ENCODE assay signal across 21 cellular contexts in the genomic region with DNA sequence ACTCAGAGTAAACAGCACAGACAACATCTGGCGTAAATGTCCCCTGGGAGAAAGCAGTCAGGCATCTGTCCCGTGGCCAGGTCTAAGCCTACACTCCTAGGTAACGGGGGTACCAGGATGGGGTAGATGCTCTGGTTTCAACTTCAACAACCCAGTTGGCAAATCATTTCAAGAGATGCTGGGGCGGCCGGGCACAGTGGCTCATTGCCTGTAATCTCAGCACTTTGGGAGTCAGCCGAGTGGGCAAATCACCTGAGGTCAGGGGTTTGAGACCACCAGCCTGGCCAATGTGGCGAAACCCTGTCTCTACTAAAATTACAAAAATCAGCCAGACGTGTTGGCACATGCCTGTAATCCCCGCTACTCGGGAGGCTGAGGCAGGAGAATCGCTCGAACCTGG. TPM values are rescaled to one million over a fixed set of nuclear protein-coding genes. Genes with fewer than 3 reads are reported as not detected.
DNase-seq lines count a peak whose midpoint lies in the region; ATAC-seq and TF ChIP-seq lines count a peak whose summit lies in the region.
"Had no signal": no experiment of that assay in that cellular context is flagged by ENCODE, and none has a peak within 500 bp of the region (broad histone marks: within the 10 kb centered on the region; RNA-seq: fewer than 3 reads in every experiment).

No MANE protein-coding gene starts in this region.

- H3K27me3 ChIP-seq in spleen (replicated peaks in 1 of 7) = no peaks in the 10 kb centered on the region

- H3K4me1 ChIP-seq in spleen = peaks cover 45 to 100% (median 95%) of the 10 kb centered on the region in 6 donors

- no peaks in the 10 kb centered on the region for H3K9me3 Mint-ChIP-seq in activated naive CD4-positive, alpha-beta T cell treated with anti-CD3 and anti-CD28 coated beads, Interleukin-2, amount 50 U/mL, for 24 hours
- H3K9me3 Mint-ChIP-seq in IgD-negative memory B cell = no peaks in the 10 kb centered on the region
- H3K9me3 Mint-ChIP-seq in activated CD8-positive, alpha-beta T cell treated with anti-CD3 and anti-CD28 coated beads, Interleukin-2, amount 10 ng/mL, durations not matched to agents 7 days and 5 days (ENCODE audit: insufficient read depth) = no peaks in the 10 kb centered on the region
- H3K9me3 Mint-ChIP-seq: activated naive CD4-positive, alpha-beta T cell treated with anti-CD3 and anti-CD28 coated beads, Interleukin-2, amount 50 U/mL, for 72 hours; WTC11 had no signal

- peak overlapping the region in 2 of 8 donors; percentile 26 to 47 for H3K27ac ChIP-seq in spleen
- H3K27ac ChIP-seq: C4-2B, thoracic aorta had no signal

- POLR2A ChIA-PET in activated CD8-positive, alpha-beta T cell treated with anti-CD3 and anti-CD28 coated beads, Interleukin-2, amount 10 ng/mL, durations not matched to agents 7 days and 5 days (lab: Charles Lee) = no interaction called here

- CTCF ChIA-PET in activated CD8-positive, alpha-beta T cell treated with anti-CD3 and anti-CD28 coated beads, Interleukin-2, amount 10 ng/mL, durations not matched to agents 7 days and 5 days (lab: Charles Lee) = no interaction called here

- TF ChIP-seq CTCF in spleen (IDR thresholded peaks at IDR 0.05 in 8 of 11, conservative IDR thresholded peaks at IDR 0.05 in 3 of 11) = no peak

- TF ChIP-seq POLR2A in spleen (IDR thresholded peaks at IDR 0.05) = no peak

- no peak for ATAC-seq in activated CD8-positive, alpha-beta T cell treated with anti-CD3 and anti-CD28 coated beads, Interleukin-2, amount 10 ng/mL, durations not matched to agents 7 days and 5 days
- ATAC-seq: activated naive CD4-positive, alpha-beta T cell treated with anti-CD3 and anti-CD28 coated beads, Interleukin-2, amount 50 U/mL, for 72 hours; HCT116; stimulated activated naive CD8-positive, alpha-beta T cell treated with anti-CD3 and anti-CD28 coated beads, Interleukin-15, Interleukin-2, amounts not matched to agents 100 U/mL and 50 U/mL, for 24 hours; WTC11 had no signal

- no peaks in the 10 kb centered on the region for H3K9me3 ChIP-seq in spleen
- H3K9me3 ChIP-seq: thoracic aorta had no signal

- no peak overlapping the region for H3K27ac Mint-ChIP-seq in activated naive CD4-positive, alpha-beta T cell treated with anti-CD3 and anti-CD28 coated beads, Interleukin-2, amount 50 U/mL, for 24 hours
- H3K27ac Mint-ChIP-seq in IgD-negative memory B cell = peak overlapping the region in 2 of 3 donors; percentile 84 to 93
- H3K27ac Mint-ChIP-seq in activated CD8-positive, alpha-beta T cell treated with anti-CD3 and anti-CD28 coated beads, Interleukin-2, amount 10 ng/mL, durations not matched to agents 7 days and 5 days = peak overlapping the region; percentile 32
- H3K27ac Mint-ChIP-seq: WTC11 had no signal

- no peaks in the 10 kb centered on the region for H3K27me3 Mint-ChIP-seq in activated naive CD4-positive, alpha-beta T cell treated with anti-CD3 and anti-CD28 coated beads, Interleukin-2, amount 50 U/mL, for 24 hours
- no peaks in the 10 kb centered on the region for H3K27me3 Mint-ChIP-seq in IgD-negative memory B cell
- H3K27me3 Mint-ChIP-seq in activated CD8-positive, alpha-beta T cell treated with anti-CD3 and anti-CD28 coated beads, Interleukin-2, amount 10 ng/mL, durations not matched to agents 7 days and 5 days (ENCODE audit: low read depth) = no peaks in the 10 kb centered on the region

- H3K4me1 Mint-ChIP-seq in activated naive CD4-positive, alpha-beta T cell treated with anti-CD3 and anti-CD28 coated beads, Interleukin-2, amount 50 U/mL, for 24 hours = peaks cover 49% of the 10 kb centered on the region
- H3K4me1 Mint-ChIP-seq in IgD-negative memory B cell = peaks cover 8 to 62% (median 49%) of the 10 kb centered on the region in 3 donors
- H3K4me1 Mint-ChIP-seq in activated CD8-positive, alpha-beta T cell treated with anti-CD3 and anti-CD28 coated beads, Interleukin-2, amount 10 ng/mL, durations not matched to agents 7 days and 5 days (ENCODE audit: low read depth) = peaks cover 9% of the 10 kb centered on the region

- H3K36me3 Mint-ChIP-seq in activated naive CD4-positive, alpha-beta T cell treated with anti-CD3 and anti-CD28 coated beads, Interleukin-2, amount 50 U/mL, for 24 hours = peaks cover 2% of the 10 kb centered on the region
- H3K36me3 Mint-ChIP-seq in IgD-negative memory B cell = peaks cover 7% of the 10 kb centered on the region
- peaks cover 64% of the 10 kb centered on the region for H3K36me3 Mint-ChIP-seq in activated CD8-positive, alpha-beta T cell treated with anti-CD3 and anti-CD28 coated beads, Interleukin-2, amount 10 ng/mL, durations not matched to agents 7 days and 5 days (ENCODE audit: low read depth)
- H3K36me3 Mint-ChIP-seq: WTC11 had no signal

- no peak for DNase-seq in activated naive CD4-positive, alpha-beta T cell treated with anti-CD3 and anti-CD28 coated beads, Interleukin-2, amount 50 U/mL, for 16 hours
- DNase-seq in activated CD8-positive, alpha-beta T cell treated with anti-CD3 and anti-CD28 coated beads, Interleukin-2, amount 10 ng/mL, durations not matched to agents 7 days and 5 days = no peak
- DNase-seq in spleen (peak; percentile 54), NCI-H345 treated with DMSO at 0.1 percent for 48 hours (lab: John Stamatoyannopoulos, UW; ENCODE audit: unreplicated experiment) (no peak), RPMI8226 (no peak)
- DNase-seq in activated CD8-positive, alpha-beta memory T cell treated with anti-CD3 and anti-CD28 coated beads for 24 hours = no peak
- DNase-seq: activated CD4-positive, alpha-beta T cell treated with anti-CD3 and anti-CD28 coated beads, Interleukin-2, amount 50 U/mL, for 48 hours; mesendoderm; NCI-H1694; NCI-H748 treated with DMSO at 0.1 percent for 48 hours; retina; stimulated activated CD4-positive, alpha-beta T cell treated with anti-CD3 and anti-CD28 coated beads, Interleukin-4, amount 100 ng/mL, for 24 hours; stimulated activated naive CD8-positive, alpha-beta T cell treated with anti-CD3 and anti-CD28 coated beads, Interleukin-15, Interleukin-2, amounts not matched to agents 100 U/mL and 50 U/mL, for 24 hours; T-helper 9 cell had no signal

- WGBS in spleen, 5 donors = 81 to 90% (median 88%) methylated on average over 11 to 12 of the region's 12 CpGs

- H3K36me3 ChIP-seq in spleen = peaks cover 0 to 81% (median 0%) of the 10 kb centered on the region in 6 donors
- H3K36me3 ChIP-seq: thoracic aorta had no signal

- H3K4me3 ChIP-seq in spleen = no peak overlapping the region
- H3K4me3 ChIP-seq: thoracic aorta had no signal

- intact Hi-C loops in spleen (cut with DNase I; ENCODE audit: low total_unique reads) = no loop called here

- H3K4me3 Mint-ChIP-seq in activated naive CD4-positive, alpha-beta T cell treated with anti-CD3 and anti-CD28 coated beads, Interleukin-2, amount 50 U/mL, for 24 hours = peak overlapping the region; percentile 20
- H3K4me3 Mint-ChIP-seq in IgD-negative memory B cell = peak overlapping the region; percentile 30 to 98 (median 64)
- no peak overlapping the region for H3K4me3 Mint-ChIP-seq in activated CD8-positive, alpha-beta T cell treated with anti-CD3 and anti-CD28 coated beads, Interleukin-2, amount 10 ng/mL, durations not matched to agents 7 days and 5 days
- H3K4me3 Mint-ChIP-seq: WTC11 had no signal

RNA-seq across cellular contexts. Expression of a gene that starts 12.3 kb away (rescaled TPM):
- polyA plus RNA-seq in IgD-negative memory B cell (41.7 TPM), spleen (10 to 100 TPM; 36.7 to 76.7 (median 49.7) TPM)
- 100 to 1,000 TPM; 146 to 152 TPM for total RNA-seq in activated CD8-positive, alpha-beta T cell treated with anti-CD3 and anti-CD28 coated beads, Interleukin-2, amount 10 ng/mL, durations not matched to agents 7 days and 5 days
- total RNA-seq in spleen = 100 to 1,000 TPM; 116 to 279 (median 166) TPM
